In genomic region chrX:110588164-110588563, GRCh38 we compare ENCODE assay signal across 28 cellular contexts.
DNase-seq lines count a peak whose midpoint lies in the region; ATAC-seq, FAIRE-seq and TF ChIP-seq lines count a peak whose summit lies in the region.
"Had no signal": no experiment of that assay in that cellular context is flagged by ENCODE, and none has a peak within 500 bp of the region (broad histone marks: within the 10 kb centered on the region; RNA-seq: fewer than 3 reads in every experiment).

No MANE protein-coding gene starts in this region.

- H3K4me2 ChIP-seq in astrocyte (ENCODE audit: low read length): no peak overlapping the region

- H3K27ac Mint-ChIP-seq in astrocyte (ENCODE audit: unreplicated experiment) (no peak overlapping the region), nephron progenitor cell (peak overlapping the region; percentile 18)
- H3K27ac Mint-ChIP-seq: activated CD4-positive, alpha-beta T cell treated with anti-CD3 and anti-CD28 coated beads, Interleukin-2, amount 10 ng/mL, durations not matched to agents 24 days and 14 days; activated T-helper 1 cell treated with anti-CD3 and anti-CD28 coated beads, Interleukin-12 subunit alpha, Interleukin-12 subunit beta, Interleukin-2, Interleukin-4 antibody, amounts not matched to agents 30 ng/mL and 10 ng/mL and 1 ng/mL, durations not matched to agents 14 hours and 24 hours and 36 hours; natural killer cell; T-cell had no signal

- H3K4me3 Mint-ChIP-seq in astrocyte (ENCODE audit: unreplicated experiment): no peak overlapping the region
- no peak overlapping the region for H3K4me3 Mint-ChIP-seq in nephron progenitor cell
- H3K4me3 Mint-ChIP-seq: activated CD4-positive, alpha-beta T cell treated with anti-CD3 and anti-CD28 coated beads, Interleukin-2, amount 10 ng/mL, durations not matched to agents 24 days and 14 days; activated T-helper 1 cell treated with anti-CD3 and anti-CD28 coated beads, Interleukin-12 subunit alpha, Interleukin-12 subunit beta, Interleukin-2, Interleukin-4 antibody, amounts not matched to agents 30 ng/mL and 10 ng/mL and 1 ng/mL, durations not matched to agents 14 hours and 24 hours and 36 hours; central memory CD8-positive, alpha-beta T cell; natural killer cell; T-cell had no signal

- 21% methylated on average over 2 of the region's 2 CpGs for WGBS in right cardiac atrium

- intact Hi-C loops in right cardiac atrium (cut with DNase I): no loop called here

- H3K9me3 ChIP-seq in astrocyte (ENCODE audit: insufficient read depth, low read depth, low read length): no peaks in the 10 kb centered on the region
- no peaks in the 10 kb centered on the region for H3K9me3 ChIP-seq in right cardiac atrium (ENCODE audit: control insufficient read depth, low read length)
- H3K9me3 ChIP-seq: ascending aorta, testis had no signal

- no peak for TF ChIP-seq CTCF in astrocyte (IDR thresholded peaks at IDR 0.05; ENCODE audit: insufficient read depth, low read depth, low read length)
- no peak for TF ChIP-seq CTCF in nephron progenitor cell (IDR thresholded peaks at IDR 0.05)

- H3K27me3 Mint-ChIP-seq in astrocyte (ENCODE audit: low read depth, unreplicated experiment) (no peaks in the 10 kb centered on the region), nephron progenitor cell (ENCODE audit: low read depth, poor library complexity) (no peaks in the 10 kb centered on the region)
- H3K27me3 Mint-ChIP-seq: activated CD4-positive, alpha-beta T cell treated with anti-CD3 and anti-CD28 coated beads, Interleukin-2, amount 10 ng/mL, durations not matched to agents 24 days and 14 days; central memory CD8-positive, alpha-beta T cell had no signal

- H3K36me3 Mint-ChIP-seq in astrocyte (ENCODE audit: low read depth, unreplicated experiment) (no peaks in the 10 kb centered on the region), nephron progenitor cell (ENCODE audit: low read depth) (no peaks in the 10 kb centered on the region)
- H3K36me3 Mint-ChIP-seq: natural killer cell, T-cell had no signal

- H3K36me3 ChIP-seq in astrocyte (ENCODE audit: insufficient read depth, low read length): no peaks in the 10 kb centered on the region
- H3K36me3 ChIP-seq: ascending aorta had no signal

- H3K4me3 ChIP-seq in astrocyte (ENCODE audit: insufficient read depth, low read depth, low read length): no peak overlapping the region
- H3K4me3 ChIP-seq in right cardiac atrium (ENCODE audit: low read length): no peak overlapping the region
- H3K4me3 ChIP-seq: ascending aorta, dorsolateral prefrontal cortex, testis had no signal

- H3K9ac ChIP-seq in astrocyte (ENCODE audit: low read length): no peak overlapping the region

- ATAC-seq in right cardiac atrium: no peak
- ATAC-seq: left cardiac atrium, natural killer cell, T-cell had no signal

- FAIRE-seq in astrocyte (lab: Jason Lieb, UNC): peak; percentile 88
- FAIRE-seq: D721Med, TTC549 had no signal

- H3K4me1 ChIP-seq in astrocyte (ENCODE audit: insufficient read depth, low read length): no peaks in the 10 kb centered on the region
- no peaks in the 10 kb centered on the region for H3K4me1 ChIP-seq in right cardiac atrium (ENCODE audit: control insufficient read depth, insufficient read depth, low read length)
- H3K4me1 ChIP-seq: ascending aorta, testis had no signal

- H3K27me3 ChIP-seq in astrocyte (ENCODE audit: insufficient read depth, low read length) (no peaks in the 10 kb centered on the region), right cardiac atrium (ENCODE audit: control insufficient read depth, insufficient read depth) (no peaks in the 10 kb centered on the region)
- H3K27me3 ChIP-seq: ascending aorta, testis had no signal

- no peaks in the 10 kb centered on the region for H4K20me1 ChIP-seq in astrocyte (ENCODE audit: insufficient read depth, low read length)

- peak; percentile 63 for DNase-seq in DMS79 (lab: John Stamatoyannopoulos, UW)
- peak; percentile 46 for DNase-seq in NCI-H187 treated with DMSO at 0.1 percent for 48 hours (lab: John Stamatoyannopoulos, UW)
- DNase-seq in astrocyte (ENCODE audit: low read depth): no peak
- DNase-seq in nephron progenitor cell: peak; percentile 21
- no peak for DNase-seq in NCI-H1436 (lab: John Stamatoyannopoulos, UW)
- DNase-seq in right cardiac atrium: no peak
- DNase-seq in GM19238 (ENCODE audit: insufficient read length, low spot score): no peak
- DNase-seq in cerebellar nuclear complex (lab: John Stamatoyannopoulos, UW): no peak
- DNase-seq: activated CD4-positive, alpha-beta T cell treated with anti-CD3 and anti-CD28 coated beads, Interleukin-2, amount 10 ng/mL, durations not matched to agents 24 days and 14 days; activated naive CD4-positive, alpha-beta T cell treated with anti-CD3 and anti-CD28 coated beads, Interleukin-2, amount 50 U/mL, for 16 hours; dorsolateral prefrontal cortex; GDM1; H7; head of caudate nucleus; left cardiac atrium; natural killer cell; NCI-H2171; SIG-M5; stimulated activated CD4-positive, alpha-beta T cell treated with anti-CD3 and anti-CD28 coated beads, Interleukin-2, amount 100 ng/mL, for 48 hours; stimulated activated naive CD4-positive, alpha-beta T cell; T-cell; testis had no signal

- H3K27ac ChIP-seq in astrocyte (ENCODE audit: low read depth, low read length): no peak overlapping the region
- no peak overlapping the region for H3K27ac ChIP-seq in right cardiac atrium (ENCODE audit: low read length)
- H3K27ac ChIP-seq: ascending aorta, C4-2B, dorsolateral prefrontal cortex, testis had no signal

- H3K79me2 ChIP-seq in astrocyte (ENCODE audit: insufficient read depth, low read length): no peaks in the 10 kb centered on the region

- no peaks in the 10 kb centered on the region for H3K9me3 Mint-ChIP-seq in astrocyte (ENCODE audit: unreplicated experiment)
- peaks cover 2% of the 10 kb centered on the region for H3K9me3 Mint-ChIP-seq in nephron progenitor cell
- H3K9me3 Mint-ChIP-seq: activated CD4-positive, alpha-beta T cell treated with anti-CD3 and anti-CD28 coated beads, Interleukin-2, amount 10 ng/mL, durations not matched to agents 24 days and 14 days; activated T-helper 1 cell treated with anti-CD3 and anti-CD28 coated beads, Interleukin-12 subunit alpha, Interleukin-12 subunit beta, Interleukin-2, Interleukin-4 antibody, amounts not matched to agents 30 ng/mL and 10 ng/mL and 1 ng/mL, durations not matched to agents 14 hours and 24 hours and 36 hours; natural killer cell had no signal

- H3K4me1 Mint-ChIP-seq in astrocyte (ENCODE audit: low read depth, unreplicated experiment) (no peaks in the 10 kb centered on the region), nephron progenitor cell (peaks cover 48% of the 10 kb centered on the region)
- H3K4me1 Mint-ChIP-seq: activated CD4-positive, alpha-beta T cell treated with anti-CD3 and anti-CD28 coated beads, Interleukin-2, amount 10 ng/mL, durations not matched to agents 24 days and 14 days; central memory CD8-positive, alpha-beta T cell; natural killer cell; T-cell had no signal

- no peak overlapping the region for H2AFZ ChIP-seq in astrocyte (ENCODE audit: low read depth, low read length)

Comparison
In these comparisons a context has a peak if more than half of its experiments do, and no peak if none do; other contexts are left out.
1. DNase-seq: peak in DMS79 (single experiment), NCI-H187 treated with DMSO at 0.1 percent for 48 hours (single experiment) and nephron progenitor cell (single experiment); none in astrocyte (single experiment), NCI-H1436 (single experiment), right cardiac atrium (0 of 3), GM19238 (single experiment) and cerebellar nuclear complex (0 of 2).